ENCODE assay signal across 21 cellular contexts in genomic region chr3:94616833-94617232, GRCh38.
A peak's percentile ranks its signal among the peaks of the same experiment; 100 is the strongest.
DNase-seq lines count a peak whose midpoint lies in the region; ATAC-seq and TF ChIP-seq lines count a peak whose summit lies in the region.
"Had no signal": no experiment of that assay in that cellular context is flagged by ENCODE, and none has a peak within 500 bp of the region (broad histone marks: within the 10 kb centered on the region; RNA-seq: fewer than 3 reads in every experiment).

No MANE protein-coding gene starts in this region.

- no peak for ATAC-seq in GM18907 (IDR thresholded peaks at IDR 0.05; ENCODE audit: unreplicated experiment)
- ATAC-seq: stimulated activated naive CD8-positive, alpha-beta T cell treated with anti-CD3 and anti-CD28 coated beads, Interleukin-15, amount 100 ng/mL, for 72 hours had no signal

- DNase-seq in NCI-H526 (lab: John Stamatoyannopoulos, UW) (peak; percentile 1 to 11), NCI-H526 treated with DMSO at 0.1 percent for 48 hours (lab: John Stamatoyannopoulos, UW) (no peak), RKO (ENCODE audit: low spot score) (peak; percentile 5), choroid plexus epithelial cell (ENCODE audit: low read depth) (peak; percentile 4), non-pigmented ciliary epithelial cell (ENCODE audit: low read depth) (peak; percentile 30), NCI-H774 (lab: John Stamatoyannopoulos, UW) (no peak), NCI-H2107 treated with DMSO at 0.1 percent for 48 hours (lab: John Stamatoyannopoulos, UW; ENCODE audit: unreplicated experiment) (no peak)
- DNase-seq: activated CD4-positive, alpha-beta T cell treated with anti-CD3 and anti-CD28 coated beads for 4 hours; activated CD8-positive, alpha-beta memory T cell treated with anti-CD3 and anti-CD28 coated beads for 24 hours; activated effector memory CD4-positive, alpha-beta T cell treated with Interleukin-2 at 50 U/mL for 16 hours; CD4-positive, CD25-positive, alpha-beta regulatory T cell; foreskin melanocyte; GM23248; heart right ventricle; NCI-H1048; NCI-H1930; NCI-H2227 treated with DMSO at 0.1 percent for 48 hours; stimulated activated naive CD8-positive, alpha-beta T cell treated with anti-CD3 and anti-CD28 coated beads, Interleukin-15, amount 100 ng/mL, for 72 hours had no signal

- no peak overlapping the region for H3K4me3 ChIP-seq in choroid plexus epithelial cell (ENCODE audit: low read depth, low read length)
- H3K4me3 ChIP-seq: esophagus muscularis mucosa, GM23248, heart right ventricle, prostate gland had no signal

- no peak for TF ChIP-seq CTCF in choroid plexus epithelial cell (conservative IDR thresholded peaks at IDR 0.05; ENCODE audit: low read depth, low read length)

Comparison
In these comparisons a context has a peak if more than half of its experiments do, and no peak if none do; other contexts are left out.
1. DNase-seq: peak in NCI-H526 (2 of 2), RKO (single experiment), choroid plexus epithelial cell (single experiment) and non-pigmented ciliary epithelial cell (single experiment); none in NCI-H526 treated with DMSO at 0.1 percent for 48 hours (single experiment), NCI-H774 (single experiment) and NCI-H2107 treated with DMSO at 0.1 percent for 48 hours (single experiment).